Comparison of ENCODE assay signal across 19 cellular contexts in the genomic region with DNA sequence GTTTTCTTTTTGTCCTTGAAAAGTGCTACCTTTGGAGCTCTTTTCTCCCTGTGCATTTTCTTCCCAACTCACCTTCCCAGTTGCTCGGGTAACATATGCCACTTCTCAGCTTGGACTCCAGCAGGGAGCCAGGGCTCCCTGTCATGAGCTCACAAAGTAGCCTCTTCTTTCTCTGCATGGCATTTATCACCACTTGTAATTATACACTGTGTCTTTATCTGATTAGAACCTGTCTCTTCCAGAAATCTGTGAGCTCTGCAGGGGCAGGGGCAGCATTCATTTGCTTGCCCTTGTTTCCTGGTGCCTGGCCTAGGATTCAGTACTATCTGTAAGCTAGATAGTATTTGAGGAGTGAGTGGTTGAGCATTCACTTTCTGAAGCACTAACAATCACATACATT.
"Had no signal": no experiment of that assay in that cellular context is flagged by ENCODE, and none has a peak within 500 bp of the region (broad histone marks: within the 10 kb centered on the region; RNA-seq: fewer than 3 reads in every experiment).

No MANE protein-coding gene starts in this region.

- H3K4me1 Mint-ChIP-seq: activated naive CD4-positive, alpha-beta T cell treated with anti-CD3 and anti-CD28 coated beads, Interleukin-2, amount 50 U/mL, for 24 hours; central memory CD8-positive, alpha-beta T cell; nephron; stimulated activated naive B cell treated with anti-CD40 and anti-IgM and Interleukin-4, amounts not matched to agents 10 μg/mL and 1 μg/mL and 100 μg/mL, for 72 hours had no signal

- DNase-seq: activated CD4-positive, alpha-beta T cell treated with anti-CD3 and anti-CD28 coated beads, Interleukin-2, amount 50 U/mL, for 48 hours; activated gamma-delta T cell; colonic mucosa; erythroblast; foreskin melanocyte; kidney; left lung; midbrain; nucleus accumbens; posterior cingulate gyrus; sigmoid colon; stimulated activated CD4-positive, alpha-beta T cell treated with anti-CD3 and anti-CD28 coated beads, Interleukin-4, amount 100 ng/mL, for 4 hours; stimulated activated naive B cell treated with anti-CD40 and anti-IgM and Interleukin-4, amounts not matched to agents 10 μg/mL and 1 μg/mL and 100 μg/mL, for 72 hours; upper lobe of left lung had no signal

- H3K4me3 Mint-ChIP-seq: activated naive CD4-positive, alpha-beta T cell treated with anti-CD3 and anti-CD28 coated beads, Interleukin-2, amount 50 U/mL, for 24 hours; central memory CD8-positive, alpha-beta T cell; nephron; stimulated activated naive B cell treated with anti-CD40 and anti-IgM and Interleukin-4, amounts not matched to agents 10 μg/mL and 1 μg/mL and 100 μg/mL, for 72 hours had no signal

- H3K27me3 Mint-ChIP-seq: central memory CD8-positive, alpha-beta T cell; stimulated activated naive B cell treated with anti-CD40 and anti-IgM and Interleukin-4, amounts not matched to agents 10 μg/mL and 1 μg/mL and 100 μg/mL, for 72 hours had no signal

- H3K36me3 ChIP-seq: ascending aorta, colonic mucosa, left lung, sigmoid colon, thoracic aorta, upper lobe of left lung had no signal

- H3K27ac Mint-ChIP-seq: activated naive CD4-positive, alpha-beta T cell treated with anti-CD3 and anti-CD28 coated beads, Interleukin-2, amount 50 U/mL, for 24 hours; nephron; stimulated activated naive B cell treated with anti-CD40 and anti-IgM and Interleukin-4, amounts not matched to agents 10 μg/mL and 1 μg/mL and 100 μg/mL, for 72 hours had no signal

- H3K4me1 ChIP-seq: ascending aorta, colonic mucosa, left lung, sigmoid colon, upper lobe of left lung had no signal

- H3K27ac ChIP-seq: ascending aorta, colonic mucosa, left lung, sigmoid colon, thoracic aorta, upper lobe of left lung had no signal

- H3K9me3 ChIP-seq: ascending aorta, colonic mucosa, left lung, sigmoid colon, thoracic aorta, upper lobe of left lung had no signal

- H3K9me3 Mint-ChIP-seq: activated naive CD4-positive, alpha-beta T cell treated with anti-CD3 and anti-CD28 coated beads, Interleukin-2, amount 50 U/mL, for 24 hours; central memory CD8-positive, alpha-beta T cell; nephron had no signal

- H3K4me3 ChIP-seq: ascending aorta, colonic mucosa, left lung, sigmoid colon, thoracic aorta, upper lobe of left lung had no signal

- H3K36me3 Mint-ChIP-seq: activated naive CD4-positive, alpha-beta T cell treated with anti-CD3 and anti-CD28 coated beads, Interleukin-2, amount 50 U/mL, for 24 hours; stimulated activated naive B cell treated with anti-CD40 and anti-IgM and Interleukin-4, amounts not matched to agents 10 μg/mL and 1 μg/mL and 100 μg/mL, for 72 hours had no signal

- H3K27me3 ChIP-seq: ascending aorta, colonic mucosa, left lung, sigmoid colon, upper lobe of left lung had no signal

- ATAC-seq: left lung; stimulated activated naive B cell treated with anti-CD40 and anti-IgM and Interleukin-4, amounts not matched to agents 10 μg/mL and 1 μg/mL and 100 μg/mL, for 72 hours had no signal
